ENCODE assay signal across 1 cellular context in the genomic region with DNA sequence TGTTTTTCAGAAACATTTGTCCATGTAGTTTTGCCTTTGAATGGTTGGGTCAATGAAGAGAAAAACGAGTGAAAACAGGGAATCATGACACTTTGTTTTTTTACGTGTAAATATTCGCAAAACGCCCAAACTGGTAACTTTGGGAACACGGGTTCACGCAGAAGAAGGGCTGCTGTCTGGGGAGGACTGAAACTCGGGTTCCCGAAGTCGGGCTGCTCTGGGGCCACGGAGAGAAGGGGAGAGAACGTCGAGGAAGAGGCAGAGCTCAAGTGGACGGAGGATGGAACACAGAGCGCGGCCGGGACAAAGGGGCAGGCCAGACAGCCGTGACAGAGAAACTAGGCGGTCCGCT.
A peak's percentile ranks its signal among the peaks of the same experiment; 100 is the strongest.
TF ChIP-seq lines count a peak whose summit lies in the region.

No MANE protein-coding gene starts in this region.

TF ChIP-seq in HepG2, 621 proteins besides CTCF, POLR2A, EP300 and RAD21 (continued from another document and continues in another):
- TF ChIP-seq, protein P1, sequence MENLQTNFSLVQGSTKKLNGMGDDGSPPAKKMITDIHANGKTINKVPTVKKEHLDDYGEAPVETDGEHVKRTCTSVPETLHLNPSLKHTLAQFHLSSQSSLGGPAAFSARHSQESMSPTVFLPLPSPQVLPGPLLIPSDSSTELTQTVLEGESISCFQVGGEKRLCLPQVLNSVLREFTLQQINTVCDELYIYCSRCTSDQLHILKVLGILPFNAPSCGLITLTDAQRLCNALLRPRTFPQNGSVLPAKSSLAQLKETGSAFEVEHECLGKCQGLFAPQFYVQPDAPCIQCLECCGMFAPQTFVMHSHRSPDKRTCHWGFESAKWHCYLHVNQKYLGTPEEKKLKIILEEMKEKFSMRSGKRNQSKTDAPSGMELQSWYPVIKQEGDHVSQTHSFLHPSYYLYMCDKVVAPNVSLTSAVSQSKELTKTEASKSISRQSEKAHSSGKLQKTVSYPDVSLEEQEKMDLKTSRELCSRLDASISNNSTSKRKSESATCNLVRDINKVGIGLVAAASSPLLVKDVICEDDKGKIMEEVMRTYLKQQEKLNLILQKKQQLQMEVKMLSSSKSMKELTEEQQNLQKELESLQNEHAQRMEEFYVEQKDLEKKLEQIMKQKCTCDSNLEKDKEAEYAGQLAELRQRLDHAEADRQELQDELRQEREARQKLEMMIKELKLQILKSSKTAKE (CRISPR knock-in tag; IDR thresholded peaks at IDR 0.05; ENCODE audit: borderline replicate concordance) = no peak
- no peak for TF ChIP-seq FOXK1 (CRISPR knock-in tag; IDR thresholded peaks at IDR 0.05; ENCODE audit: borderline replicate concordance, low read depth)
- TF ChIP-seq, protein P2, sequence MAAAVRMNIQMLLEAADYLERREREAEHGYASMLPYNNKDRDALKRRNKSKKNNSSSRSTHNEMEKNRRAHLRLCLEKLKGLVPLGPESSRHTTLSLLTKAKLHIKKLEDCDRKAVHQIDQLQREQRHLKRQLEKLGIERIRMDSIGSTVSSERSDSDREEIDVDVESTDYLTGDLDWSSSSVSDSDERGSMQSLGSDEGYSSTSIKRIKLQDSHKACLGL (CRISPR knock-in tag; IDR thresholded peaks at IDR 0.05) = no peak
- no peak for TF ChIP-seq ZNF747 (CRISPR knock-in tag; IDR thresholded peaks at IDR 0.05; ENCODE audit: borderline replicate concordance)
- TF ChIP-seq PPARG (CRISPR knock-in tag; conservative IDR thresholded peaks at IDR 0.05) = no peak
- TF ChIP-seq, protein P3, sequence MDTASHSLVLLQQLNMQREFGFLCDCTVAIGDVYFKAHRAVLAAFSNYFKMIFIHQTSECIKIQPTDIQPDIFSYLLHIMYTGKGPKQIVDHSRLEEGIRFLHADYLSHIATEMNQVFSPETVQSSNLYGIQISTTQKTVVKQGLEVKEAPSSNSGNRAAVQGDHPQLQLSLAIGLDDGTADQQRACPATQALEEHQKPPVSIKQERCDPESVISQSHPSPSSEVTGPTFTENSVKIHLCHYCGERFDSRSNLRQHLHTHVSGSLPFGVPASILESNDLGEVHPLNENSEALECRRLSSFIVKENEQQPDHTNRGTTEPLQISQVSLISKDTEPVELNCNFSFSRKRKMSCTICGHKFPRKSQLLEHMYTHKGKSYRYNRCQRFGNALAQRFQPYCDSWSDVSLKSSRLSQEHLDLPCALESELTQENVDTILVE (CRISPR knock-in tag; IDR thresholded peaks at IDR 0.05) = no peak
- peak; percentile 24; the same call in 1 of the 2 replicates for TF ChIP-seq PITX1 (CRISPR knock-in tag; IDR thresholded peaks at IDR 0.05)
- no peak; the same call in 1 of the 2 replicates for TF ChIP-seq SPEN (CRISPR knock-in tag; IDR thresholded peaks at IDR 0.05; ENCODE audit: low read depth)
- TF ChIP-seq SNAI1 (CRISPR knock-in tag; IDR thresholded peaks at IDR 0.05; ENCODE audit: borderline replicate concordance) = no peak
- no peak for TF ChIP-seq JDP2 (CRISPR knock-in tag; IDR thresholded peaks at IDR 0.05; ENCODE audit: borderline replicate concordance)
- TF ChIP-seq, protein P4, sequence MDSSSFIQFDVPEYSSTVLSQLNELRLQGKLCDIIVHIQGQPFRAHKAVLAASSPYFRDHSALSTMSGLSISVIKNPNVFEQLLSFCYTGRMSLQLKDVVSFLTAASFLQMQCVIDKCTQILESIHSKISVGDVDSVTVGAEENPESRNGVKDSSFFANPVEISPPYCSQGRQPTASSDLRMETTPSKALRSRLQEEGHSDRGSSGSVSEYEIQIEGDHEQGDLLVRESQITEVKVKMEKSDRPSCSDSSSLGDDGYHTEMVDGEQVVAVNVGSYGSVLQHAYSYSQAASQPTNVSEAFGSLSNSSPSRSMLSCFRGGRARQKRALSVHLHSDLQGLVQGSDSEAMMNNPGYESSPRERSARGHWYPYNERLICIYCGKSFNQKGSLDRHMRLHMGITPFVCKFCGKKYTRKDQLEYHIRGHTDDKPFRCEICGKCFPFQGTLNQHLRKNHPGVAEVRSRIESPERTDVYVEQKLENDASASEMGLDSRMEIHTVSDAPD (CRISPR knock-in tag; IDR thresholded peaks at IDR 0.05) = no peak
- TF ChIP-seq, protein P5, sequence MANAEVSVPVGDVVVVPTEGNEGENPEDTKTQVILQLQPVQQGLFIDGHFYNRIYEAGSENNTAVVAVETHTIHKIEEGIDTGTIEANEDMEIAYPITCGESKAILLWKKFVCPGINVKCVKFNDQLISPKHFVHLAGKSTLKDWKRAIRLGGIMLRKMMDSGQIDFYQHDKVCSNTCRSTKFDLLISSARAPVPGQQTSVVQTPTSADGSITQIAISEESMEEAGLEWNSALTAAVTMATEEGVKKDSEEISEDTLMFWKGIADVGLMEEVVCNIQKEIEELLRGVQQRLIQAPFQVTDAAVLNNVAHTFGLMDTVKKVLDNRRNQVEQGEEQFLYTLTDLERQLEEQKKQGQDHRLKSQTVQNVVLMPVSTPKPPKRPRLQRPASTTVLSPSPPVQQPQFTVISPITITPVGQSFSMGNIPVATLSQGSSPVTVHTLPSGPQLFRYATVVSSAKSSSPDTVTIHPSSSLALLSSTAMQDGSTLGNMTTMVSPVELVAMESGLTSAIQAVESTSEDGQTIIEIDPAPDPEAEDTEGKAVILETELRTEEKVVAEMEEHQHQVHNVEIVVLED (CRISPR knock-in tag; IDR thresholded peaks at IDR 0.05; ENCODE audit: borderline replicate concordance) = 0 out of 2 replicates have a peak, but pooled peaks have one; percentile 3
- no peak for TF ChIP-seq ZNF354B (CRISPR knock-in tag; IDR thresholded peaks at IDR 0.05)
- no peak for TF ChIP-seq AKAP8 (CRISPR knock-in tag; IDR thresholded peaks at IDR 0.05)
- no peak for TF ChIP-seq HMGA1 (CRISPR knock-in tag; conservative IDR thresholded peaks at IDR 0.05)
- TF ChIP-seq POLR2G (IDR thresholded peaks at IDR 0.05; ENCODE audit: low read depth, low read length) = peak; percentile 14; the same call in 1 of the 2 replicates
- TF ChIP-seq ESRRA (CRISPR knock-in tag; IDR thresholded peaks at IDR 0.05; ENCODE audit: low read depth) = no peak
- peak; percentile 35 for TF ChIP-seq ZEB1 (IDR thresholded peaks at IDR 0.05; ENCODE audit: insufficient replicate concordance, low read depth)
- TF ChIP-seq EZH2 (conservative IDR thresholded peaks at IDR 0.05; ENCODE audit: low read depth, low read length) = no peak
- TF ChIP-seq MEIS2 (CRISPR knock-in tag; IDR thresholded peaks at IDR 0.05) = no peak
- no peak for TF ChIP-seq FOXJ3 (CRISPR knock-in tag; IDR thresholded peaks at IDR 0.05; ENCODE audit: borderline replicate concordance)
- no peak for TF ChIP-seq ZNF121 (CRISPR knock-in tag; IDR thresholded peaks at IDR 0.05)
- no peak for TF ChIP-seq ZNF674 (CRISPR knock-in tag; IDR thresholded peaks at IDR 0.05; ENCODE audit: low read depth)
- no peak for TF ChIP-seq ZNF296 (CRISPR knock-in tag; conservative IDR thresholded peaks at IDR 0.05)
- TF ChIP-seq, protein P6, sequence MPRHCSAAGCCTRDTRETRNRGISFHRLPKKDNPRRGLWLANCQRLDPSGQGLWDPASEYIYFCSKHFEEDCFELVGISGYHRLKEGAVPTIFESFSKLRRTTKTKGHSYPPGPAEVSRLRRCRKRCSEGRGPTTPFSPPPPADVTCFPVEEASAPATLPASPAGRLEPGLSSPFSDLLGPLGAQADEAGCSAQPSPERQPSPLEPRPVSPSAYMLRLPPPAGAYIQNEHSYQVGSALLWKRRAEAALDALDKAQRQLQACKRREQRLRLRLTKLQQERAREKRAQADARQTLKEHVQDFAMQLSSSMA (CRISPR knock-in tag; IDR thresholded peaks at IDR 0.05) = no peak
- TF ChIP-seq, protein P7, sequence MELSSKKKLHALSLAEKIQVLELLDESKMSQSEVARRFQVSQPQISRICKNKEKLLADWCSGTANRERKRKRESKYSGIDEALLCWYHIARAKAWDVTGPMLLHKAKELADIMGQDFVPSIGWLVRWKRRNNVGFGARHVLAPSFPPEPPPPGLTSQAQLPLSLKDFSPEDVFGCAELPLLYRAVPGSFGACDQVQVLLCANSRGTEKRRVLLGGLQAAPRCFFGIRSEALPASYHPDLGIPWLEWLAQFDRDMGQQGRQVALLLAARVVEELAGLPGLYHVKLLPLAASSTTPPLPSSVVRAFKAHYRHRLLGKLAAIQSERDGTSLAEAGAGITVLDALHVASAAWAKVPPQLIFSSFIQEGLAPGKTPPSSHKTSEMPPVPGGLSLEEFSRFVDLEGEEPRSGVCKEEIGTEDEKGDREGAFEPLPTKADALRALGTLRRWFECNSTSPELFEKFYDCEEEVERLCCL (CRISPR knock-in tag; IDR thresholded peaks at IDR 0.05; ENCODE audit: borderline replicate concordance) = no peak
- no peak for TF ChIP-seq NR2F2 (IDR thresholded peaks at IDR 0.05; ENCODE audit: borderline replicate concordance, low read depth)
- no peak for TF ChIP-seq FOSL2 (CRISPR knock-in tag; IDR thresholded peaks at IDR 0.05)
- TF ChIP-seq, protein P8, sequence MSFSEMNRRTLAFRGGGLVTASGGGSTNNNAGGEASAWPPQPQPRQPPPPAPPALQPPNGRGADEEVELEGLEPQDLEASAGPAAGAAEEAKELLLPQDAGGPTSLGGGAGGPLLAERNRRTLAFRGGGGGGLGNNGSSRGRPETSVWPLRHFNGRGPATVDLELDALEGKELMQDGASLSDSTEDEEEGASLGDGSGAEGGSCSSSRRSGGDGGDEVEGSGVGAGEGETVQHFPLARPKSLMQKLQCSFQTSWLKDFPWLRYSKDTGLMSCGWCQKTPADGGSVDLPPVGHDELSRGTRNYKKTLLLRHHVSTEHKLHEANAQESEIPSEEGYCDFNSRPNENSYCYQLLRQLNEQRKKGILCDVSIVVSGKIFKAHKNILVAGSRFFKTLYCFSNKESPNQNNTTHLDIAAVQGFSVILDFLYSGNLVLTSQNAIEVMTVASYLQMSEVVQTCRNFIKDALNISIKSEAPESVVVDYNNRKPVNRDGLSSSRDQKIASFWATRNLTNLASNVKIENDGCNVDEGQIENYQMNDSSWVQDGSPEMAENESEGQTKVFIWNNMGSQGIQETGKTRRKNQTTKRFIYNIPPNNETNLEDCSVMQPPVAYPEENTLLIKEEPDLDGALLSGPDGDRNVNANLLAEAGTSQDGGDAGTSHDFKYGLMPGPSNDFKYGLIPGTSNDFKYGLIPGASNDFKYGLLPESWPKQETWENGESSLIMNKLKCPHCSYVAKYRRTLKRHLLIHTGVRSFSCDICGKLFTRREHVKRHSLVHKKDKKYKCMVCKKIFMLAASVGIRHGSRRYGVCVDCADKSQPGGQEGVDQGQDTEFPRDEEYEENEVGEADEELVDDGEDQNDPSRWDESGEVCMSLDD (CRISPR knock-in tag; IDR thresholded peaks at IDR 0.05; ENCODE audit: borderline replicate concordance) = no peak
- TF ChIP-seq TAF1 (CRISPR knock-in tag; IDR thresholded peaks at IDR 0.05) = 0 out of 2 replicates have a peak, but pooled peaks have one; percentile 42
- no peak for TF ChIP-seq JUN (CRISPR knock-in tag; IDR thresholded peaks at IDR 0.05)
- no peak for TF ChIP-seq ZNF660 (CRISPR knock-in tag; IDR thresholded peaks at IDR 0.05; ENCODE audit: borderline replicate concordance, low read depth)
- TF ChIP-seq, protein P9, sequence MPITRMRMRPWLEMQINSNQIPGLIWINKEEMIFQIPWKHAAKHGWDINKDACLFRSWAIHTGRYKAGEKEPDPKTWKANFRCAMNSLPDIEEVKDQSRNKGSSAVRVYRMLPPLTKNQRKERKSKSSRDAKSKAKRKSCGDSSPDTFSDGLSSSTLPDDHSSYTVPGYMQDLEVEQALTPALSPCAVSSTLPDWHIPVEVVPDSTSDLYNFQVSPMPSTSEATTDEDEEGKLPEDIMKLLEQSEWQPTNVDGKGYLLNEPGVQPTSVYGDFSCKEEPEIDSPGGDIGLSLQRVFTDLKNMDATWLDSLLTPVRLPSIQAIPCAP (CRISPR knock-in tag; IDR thresholded peaks at IDR 0.05; ENCODE audit: low read depth) = no peak
- TF ChIP-seq, protein P10, sequence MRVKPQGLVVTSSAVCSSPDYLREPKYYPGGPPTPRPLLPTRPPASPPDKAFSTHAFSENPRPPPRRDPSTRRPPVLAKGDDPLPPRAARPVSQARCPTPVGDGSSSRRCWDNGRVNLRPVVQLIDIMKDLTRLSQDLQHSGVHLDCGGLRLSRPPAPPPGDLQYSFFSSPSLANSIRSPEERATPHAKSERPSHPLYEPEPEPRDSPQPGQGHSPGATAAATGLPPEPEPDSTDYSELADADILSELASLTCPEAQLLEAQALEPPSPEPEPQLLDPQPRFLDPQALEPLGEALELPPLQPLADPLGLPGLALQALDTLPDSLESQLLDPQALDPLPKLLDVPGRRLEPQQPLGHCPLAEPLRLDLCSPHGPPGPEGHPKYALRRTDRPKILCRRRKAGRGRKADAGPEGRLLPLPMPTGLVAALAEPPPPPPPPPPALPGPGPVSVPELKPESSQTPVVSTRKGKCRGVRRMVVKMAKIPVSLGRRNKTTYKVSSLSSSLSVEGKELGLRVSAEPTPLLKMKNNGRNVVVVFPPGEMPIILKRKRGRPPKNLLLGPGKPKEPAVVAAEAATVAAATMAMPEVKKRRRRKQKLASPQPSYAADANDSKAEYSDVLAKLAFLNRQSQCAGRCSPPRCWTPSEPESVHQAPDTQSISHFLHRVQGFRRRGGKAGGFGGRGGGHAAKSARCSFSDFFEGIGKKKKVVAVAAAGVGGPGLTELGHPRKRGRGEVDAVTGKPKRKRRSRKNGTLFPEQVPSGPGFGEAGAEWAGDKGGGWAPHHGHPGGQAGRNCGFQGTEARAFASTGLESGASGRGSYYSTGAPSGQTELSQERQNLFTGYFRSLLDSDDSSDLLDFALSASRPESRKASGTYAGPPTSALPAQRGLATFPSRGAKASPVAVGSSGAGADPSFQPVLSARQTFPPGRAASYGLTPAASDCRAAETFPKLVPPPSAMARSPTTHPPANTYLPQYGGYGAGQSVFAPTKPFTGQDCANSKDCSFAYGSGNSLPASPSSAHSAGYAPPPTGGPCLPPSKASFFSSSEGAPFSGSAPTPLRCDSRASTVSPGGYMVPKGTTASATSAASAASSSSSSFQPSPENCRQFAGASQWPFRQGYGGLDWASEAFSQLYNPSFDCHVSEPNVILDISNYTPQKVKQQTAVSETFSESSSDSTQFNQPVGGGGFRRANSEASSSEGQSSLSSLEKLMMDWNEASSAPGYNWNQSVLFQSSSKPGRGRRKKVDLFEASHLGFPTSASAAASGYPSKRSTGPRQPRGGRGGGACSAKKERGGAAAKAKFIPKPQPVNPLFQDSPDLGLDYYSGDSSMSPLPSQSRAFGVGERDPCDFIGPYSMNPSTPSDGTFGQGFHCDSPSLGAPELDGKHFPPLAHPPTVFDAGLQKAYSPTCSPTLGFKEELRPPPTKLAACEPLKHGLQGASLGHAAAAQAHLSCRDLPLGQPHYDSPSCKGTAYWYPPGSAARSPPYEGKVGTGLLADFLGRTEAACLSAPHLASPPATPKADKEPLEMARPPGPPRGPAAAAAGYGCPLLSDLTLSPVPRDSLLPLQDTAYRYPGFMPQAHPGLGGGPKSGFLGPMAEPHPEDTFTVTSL (CRISPR knock-in tag; IDR thresholded peaks at IDR 0.05; ENCODE audit: borderline replicate concordance) = no peak
- TF ChIP-seq, protein P11, sequence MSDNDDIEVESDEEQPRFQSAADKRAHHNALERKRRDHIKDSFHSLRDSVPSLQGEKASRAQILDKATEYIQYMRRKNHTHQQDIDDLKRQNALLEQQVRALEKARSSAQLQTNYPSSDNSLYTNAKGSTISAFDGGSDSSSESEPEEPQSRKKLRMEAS (IDR thresholded peaks at IDR 0.05) = no peak; the same call in 1 of the 2 replicates
- no peak for TF ChIP-seq SIX1 (CRISPR knock-in tag; IDR thresholded peaks at IDR 0.05; ENCODE audit: borderline replicate concordance)
- no peak for TF ChIP-seq ZNF720 (CRISPR knock-in tag; IDR thresholded peaks at IDR 0.05)
- TF ChIP-seq HHEX (CRISPR knock-in tag; IDR thresholded peaks at IDR 0.05) = no peak
- TF ChIP-seq TBP (CRISPR knock-in tag; IDR thresholded peaks at IDR 0.05) = no peak
